ENCODE assay signal across 1 cellular context in the genomic region with DNA sequence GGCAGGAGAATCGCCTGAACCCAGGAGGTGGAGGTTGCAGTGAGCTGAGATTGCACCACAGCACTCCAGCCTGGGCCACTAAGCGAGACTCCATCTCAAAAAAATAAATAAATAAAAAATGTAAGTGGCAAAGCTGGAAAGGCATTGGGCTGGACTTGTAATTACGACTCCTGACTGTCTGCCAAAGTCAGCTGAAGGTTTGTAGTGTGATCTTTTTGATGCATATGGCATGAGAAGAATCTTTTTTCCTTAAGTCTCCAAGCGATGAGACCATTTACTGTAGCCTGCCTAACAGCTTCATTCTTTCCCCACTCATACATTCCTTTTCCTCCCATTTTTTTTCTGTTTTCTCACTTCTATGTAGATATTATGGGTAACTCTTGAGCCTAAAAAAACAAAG.
TF ChIP-seq lines count a peak whose summit lies in the region.

No MANE protein-coding gene starts in this region.

TF ChIP-seq in IMR-90, 13 proteins besides CTCF, POLR2A, EP300 and RAD21 (continued from another document):
- no peak for TF ChIP-seq MAZ (IDR thresholded peaks at IDR 0.05; ENCODE audit: borderline replicate concordance, low read depth, low read length)
- TF ChIP-seq, protein P1, sequence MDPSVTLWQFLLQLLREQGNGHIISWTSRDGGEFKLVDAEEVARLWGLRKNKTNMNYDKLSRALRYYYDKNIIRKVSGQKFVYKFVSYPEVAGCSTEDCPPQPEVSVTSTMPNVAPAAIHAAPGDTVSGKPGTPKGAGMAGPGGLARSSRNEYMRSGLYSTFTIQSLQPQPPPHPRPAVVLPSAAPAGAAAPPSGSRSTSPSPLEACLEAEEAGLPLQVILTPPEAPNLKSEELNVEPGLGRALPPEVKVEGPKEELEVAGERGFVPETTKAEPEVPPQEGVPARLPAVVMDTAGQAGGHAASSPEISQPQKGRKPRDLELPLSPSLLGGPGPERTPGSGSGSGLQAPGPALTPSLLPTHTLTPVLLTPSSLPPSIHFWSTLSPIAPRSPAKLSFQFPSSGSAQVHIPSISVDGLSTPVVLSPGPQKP (IDR thresholded peaks at IDR 0.05; ENCODE audit: borderline replicate concordance, low read depth, low read length): no peak
- no peak for TF ChIP-seq MXI1 (IDR thresholded peaks at IDR 0.05; ENCODE audit: borderline replicate concordance, low read depth, low read length)
- no peak for TF ChIP-seq MAFK (IDR thresholded peaks at IDR 0.05; ENCODE audit: low read depth, low read length)
- TF ChIP-seq, protein P2, sequence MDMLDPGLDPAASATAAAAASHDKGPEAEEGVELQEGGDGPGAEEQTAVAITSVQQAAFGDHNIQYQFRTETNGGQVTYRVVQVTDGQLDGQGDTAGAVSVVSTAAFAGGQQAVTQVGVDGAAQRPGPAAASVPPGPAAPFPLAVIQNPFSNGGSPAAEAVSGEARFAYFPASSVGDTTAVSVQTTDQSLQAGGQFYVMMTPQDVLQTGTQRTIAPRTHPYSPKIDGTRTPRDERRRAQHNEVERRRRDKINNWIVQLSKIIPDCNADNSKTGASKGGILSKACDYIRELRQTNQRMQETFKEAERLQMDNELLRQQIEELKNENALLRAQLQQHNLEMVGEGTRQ (IDR thresholded peaks at IDR 0.05; ENCODE audit: low read depth, low read length): no peak
- TF ChIP-seq CEBPB (IDR thresholded peaks at IDR 0.05; ENCODE audit: low read depth, low read length): no peak
- no peak for TF ChIP-seq SMC3 (IDR thresholded peaks at IDR 0.05; ENCODE audit: low read depth, low read length)
- TF ChIP-seq RFX5 (IDR thresholded peaks at IDR 0.05; ENCODE audit: low read depth, low read length): no peak
- no peak for TF ChIP-seq RCOR1 (IDR thresholded peaks at IDR 0.05; ENCODE audit: insufficient replicate concordance, low read length)
- no peak for TF ChIP-seq NFE2L2 (IDR thresholded peaks at IDR 0.05; ENCODE audit: low read depth, low read length)
- TF ChIP-seq BHLHE40 (IDR thresholded peaks at IDR 0.05; ENCODE audit: low read depth, low read length): no peak
TF ChIP-seq in IMR-90: peak in this region for 0.
